Comparison of ENCODE assay signal across 11 cellular contexts in genomic region chr12:112855375-112855774, GRCh38. TPM values are rescaled to one million over a fixed set of nuclear protein-coding genes. Genes with fewer than 3 reads are reported as not detected.
A peak's percentile ranks its signal among the peaks of the same experiment; 100 is the strongest.
DNase-seq lines count a peak whose midpoint lies in the region; ATAC-seq and TF ChIP-seq lines count a peak whose summit lies in the region.
"Had no signal": no experiment of that assay in that cellular context is flagged by ENCODE, and none has a peak within 500 bp of the region (broad histone marks: within the 10 kb centered on the region; RNA-seq: fewer than 3 reads in every experiment).

No MANE protein-coding gene starts in this region.

- BruUV-seq in OCI-LY7 (replicated peaks; lab: Mats Ljungman, UMichigan) = no TSS peak

- H3K4me1 ChIP-seq in OCI-LY7 (ENCODE audit: insufficient read depth, low read length, poor library complexity, severe bottlenecking) = no peaks in the 10 kb centered on the region
- H3K4me1 ChIP-seq: gastrocnemius medialis had no signal

- POLR2A ChIA-PET in OCI-LY7 (lab: Charles Lee) = no interaction called here

- no peaks in the 10 kb centered on the region for H3K9me2 ChIP-seq in OCI-LY7 (ENCODE audit: insufficient read depth, low read length)

- intact Hi-C loops in OCI-LY7 (cut with micrococcal nuclease; ENCODE audit: unreplicated experiment) = no loop called here

- no peak overlapping the region for H3K4me2 ChIP-seq in OCI-LY7 (ENCODE audit: low read length)

- H3K36me3 Mint-ChIP-seq in endothelial cell (ENCODE audit: low read depth, unreplicated experiment) = peaks cover 4% of the 10 kb centered on the region

- CTCF ChIA-PET in OCI-LY7 (lab: Charles Lee; ENCODE audit: unreplicated experiment) = no interaction called here

- H3K27me3 Mint-ChIP-seq in endothelial cell (ENCODE audit: unreplicated experiment) = no peaks in the 10 kb centered on the region

- no peak overlapping the region for H3K27ac Mint-ChIP-seq in endothelial cell (ENCODE audit: unreplicated experiment)

- no peak overlapping the region for H2AFZ ChIP-seq in OCI-LY7 (ENCODE audit: low read length)

- H3K36me3 ChIP-seq in OCI-LY7 (ENCODE audit: insufficient read depth, low read length) = no peaks in the 10 kb centered on the region
- H3K36me3 ChIP-seq: gastrocnemius medialis had no signal

- no peak overlapping the region for H3K27ac ChIP-seq in OCI-LY7 (ENCODE audit: low read depth, low read length, poor library complexity, severe bottlenecking)
- H3K27ac ChIP-seq: gastrocnemius medialis had no signal

- TF ChIP-seq CTCF in GM20000 (IDR thresholded peaks at IDR 0.05; ENCODE audit: extremely low read depth, missing control alignments) = no peak
- peak; percentile 68 for TF ChIP-seq CTCF in OCI-LY7 (conservative IDR thresholded peaks at IDR 0.05; ENCODE audit: low read length)
- TF ChIP-seq CTCF in epithelial cell of proximal tubule (conservative IDR thresholded peaks at IDR 0.05; ENCODE audit: low read depth, low read length) = peak; percentile 56
- TF ChIP-seq CTCF in endothelial cell (IDR thresholded peaks at IDR 0.05; ENCODE audit: unreplicated experiment) = no peak

- H3K4me3 ChIP-seq in OCI-LY7 (ENCODE audit: low read depth, low read length, poor library complexity, severe bottlenecking) = no peak overlapping the region
- no peak overlapping the region for H3K4me3 ChIP-seq in epithelial cell of proximal tubule (ENCODE audit: low read depth, low read length)
- H3K4me3 ChIP-seq: gastrocnemius medialis had no signal

- ATAC-seq in HG03342 (IDR thresholded peaks at IDR 0.05; ENCODE audit: unreplicated experiment) = no peak
- ATAC-seq: gastrocnemius medialis had no signal

- no peaks in the 10 kb centered on the region for H4K20me1 ChIP-seq in OCI-LY7 (ENCODE audit: insufficient read depth, low read length)

- H3K4me3 Mint-ChIP-seq in endothelial cell (ENCODE audit: unreplicated experiment) = no peak overlapping the region

- H3K9me3 ChIP-seq in OCI-LY7 (ENCODE audit: low read length) = no peaks in the 10 kb centered on the region
- H3K9me3 ChIP-seq: gastrocnemius medialis had no signal

- no peaks in the 10 kb centered on the region for H3K9me3 Mint-ChIP-seq in endothelial cell (ENCODE audit: unreplicated experiment)

- DNase-seq in AML-193 (lab: John Stamatoyannopoulos, UW) (peak; percentile 1 to 3), GM20000 (ENCODE audit: low spot score) (peak; percentile 21), OCI-LY7 (ENCODE audit: low spot score) (peak; percentile 15), epithelial cell of proximal tubule (ENCODE audit: low read depth) (no peak), endothelial cell (ENCODE audit: low spot score) (no peak), HK-2 (ENCODE audit: unreplicated experiment) (no peak), GDM1 (lab: John Stamatoyannopoulos, UW) (no peak)
- DNase-seq: activated CD4-positive, alpha-beta T cell treated with anti-CD3 and anti-CD28 coated beads for 48 hours; gastrocnemius medialis; stimulated activated CD4-positive, alpha-beta T cell treated with anti-CD3 and anti-CD28 coated beads, Interleukin-15, amount 100 ng/mL, for 24 hours had no signal

- H3K79me2 ChIP-seq in OCI-LY7 (ENCODE audit: insufficient read depth, low read depth, low read length) = no peaks in the 10 kb centered on the region

- peaks cover 3% of the 10 kb centered on the region for H3K4me1 Mint-ChIP-seq in endothelial cell (ENCODE audit: unreplicated experiment)

RNA-seq across cellular contexts. Expression of gene OAS1, which starts 51.4 kb away (rescaled TPM):
- 40.3 and 49.6 TPM in 2 replicates for total RNA-seq in OCI-LY7 (2014; rRNA removed; shearing (Covaris generic))
- total RNA-seq in OCI-LY7 (2022) = 53.7 and 56.3 TPM in 2 replicates
- total RNA-seq in epithelial cell of proximal tubule = 2.2 and 6.3 TPM in 2 replicates
- total RNA-seq in endothelial cell (ENCODE audit: unreplicated experiment) = 0.56 TPM

Comparison
In these comparisons a context has a peak if more than half of its experiments do, and no peak if none do; other contexts are left out.
1. DNase-seq: peak in AML-193 (2 of 2), GM20000 (single experiment) and OCI-LY7 (single experiment); none in epithelial cell of proximal tubule (single experiment), endothelial cell (single experiment), HK-2 (single experiment) and GDM1 (single experiment).
2. CTCF ChIP-seq: peak in OCI-LY7 (single experiment) and epithelial cell of proximal tubule (single experiment); none in GM20000 (single experiment) and endothelial cell (single experiment).